Comparison of ENCODE assay signal across 8 cellular contexts in genomic region chr1:246689409-246689997, GRCh38. TPM values are rescaled to one million over a fixed set of nuclear protein-coding genes. Genes with fewer than 3 reads are reported as not detected.
DNase-seq lines count a peak whose midpoint lies in the region; ATAC-seq and TF ChIP-seq lines count a peak whose summit lies in the region.

No MANE protein-coding gene starts in this region.

- H3K4me3 Mint-ChIP-seq in activated CD4-positive, alpha-beta T cell treated with anti-CD3 and anti-CD28 coated beads for 36 hours: no peak overlapping the region
- H3K4me3 Mint-ChIP-seq in endothelial cell (ENCODE audit: unreplicated experiment): no peak overlapping the region

- H3K36me3 ChIP-seq in stomach smooth muscle (ENCODE audit: control insufficient read depth in 2 of 2, insufficient read depth in 2 of 2, low read length in 2 of 2): no peaks in the 10 kb centered on the region

- peaks cover 14% of the 10 kb centered on the region for H3K4me1 ChIP-seq in stomach smooth muscle (ENCODE audit: control insufficient read depth, insufficient read depth, low read length)

- no peaks in the 10 kb centered on the region for H3K9me3 ChIP-seq in stomach smooth muscle (ENCODE audit: control insufficient read depth in 2 of 2, low read length in 2 of 2)

- peak overlapping the region; percentile 22 to 36 for H3K9ac ChIP-seq in stomach smooth muscle (ENCODE audit: low read length in 2 of 2)

- peak; percentile 12 for DNase-seq in CMK (ENCODE audit: low read depth)
- peak; percentile 80 for DNase-seq in NCI-H345 (lab: John Stamatoyannopoulos, UW)
- DNase-seq in activated CD4-positive, alpha-beta T cell treated with anti-CD3 and anti-CD28 coated beads for 36 hours: peak; percentile 70
- peak; percentile 50 for DNase-seq in endothelial cell (ENCODE audit: low spot score)
- peak; percentile 46 for DNase-seq in mucosa of gallbladder (ENCODE audit: low spot score)

- POLR2A ChIA-PET in activated CD4-positive, alpha-beta T cell treated with anti-CD3 and anti-CD28 coated beads for 36 hours (lab: Charles Lee): no interaction called here

- H3K27me3 ChIP-seq in stomach smooth muscle (ENCODE audit: control insufficient read depth in 1 of 2, insufficient read depth in 2 of 2, low read length in 2 of 2): peaks cover 0 to 2% of the 10 kb centered on the region in 2 donors

- no peaks in the 10 kb centered on the region for H3K36me3 Mint-ChIP-seq in activated CD4-positive, alpha-beta T cell treated with anti-CD3 and anti-CD28 coated beads for 36 hours (ENCODE audit: low read depth)
- H3K36me3 Mint-ChIP-seq in endothelial cell (ENCODE audit: low read depth, unreplicated experiment): peaks cover under 1% of the 10 kb centered on the region

- no peak overlapping the region for H3K27ac ChIP-seq in stomach smooth muscle (ENCODE audit: low read length)

- intact Hi-C loops in activated CD4-positive, alpha-beta T cell treated with anti-CD3 and anti-CD28 coated beads for 36 hours (cut with DNase I, micrococcal nuclease): loop anchor here in 1 of 2 experiments (1.0 to 2.0 kb wide), 3 partner anchors 10 to 281 kb away; no protein-coding TSS in a partner anchor

- TF ChIP-seq CTCF in endothelial cell (IDR thresholded peaks at IDR 0.05; ENCODE audit: unreplicated experiment): peak; percentile 54

- no peaks in the 10 kb centered on the region for H3K4me1 Mint-ChIP-seq in activated CD4-positive, alpha-beta T cell treated with anti-CD3 and anti-CD28 coated beads for 36 hours
- no peaks in the 10 kb centered on the region for H3K4me1 Mint-ChIP-seq in endothelial cell (ENCODE audit: unreplicated experiment)

- peaks cover under 1% of the 10 kb centered on the region for H3K9me3 Mint-ChIP-seq in activated CD4-positive, alpha-beta T cell treated with anti-CD3 and anti-CD28 coated beads for 36 hours (ENCODE audit: low read depth)
- H3K9me3 Mint-ChIP-seq in endothelial cell (ENCODE audit: unreplicated experiment): peaks cover 11% of the 10 kb centered on the region

- H3K27me3 Mint-ChIP-seq in activated CD4-positive, alpha-beta T cell treated with anti-CD3 and anti-CD28 coated beads for 36 hours: no peaks in the 10 kb centered on the region
- H3K27me3 Mint-ChIP-seq in endothelial cell (ENCODE audit: unreplicated experiment): peaks cover 6% of the 10 kb centered on the region

- H3K4me3 ChIP-seq in stomach smooth muscle (ENCODE audit: low read length in 2 of 2): peak overlapping the region; percentile 60 to 73

- ATAC-seq in GM19324 (IDR thresholded peaks at IDR 0.05; ENCODE audit: low FRiP score, unreplicated experiment): peak; percentile 97
- ATAC-seq in HG03354 (IDR thresholded peaks at IDR 0.05; ENCODE audit: poor library complexity, severe bottlenecking, unreplicated experiment): peak; percentile 98
- ATAC-seq in activated CD4-positive, alpha-beta T cell treated with anti-CD3 and anti-CD28 coated beads for 36 hours: peak; percentile 99

- CTCF ChIA-PET in activated CD4-positive, alpha-beta T cell treated with anti-CD3 and anti-CD28 coated beads for 36 hours (lab: Charles Lee): interaction anchor here (0.7 to 1.7 kb wide), 13 partner anchors 9 to 282 kb away, joined by 3 to 8 read pairs (median 4); no protein-coding TSS in a partner anchor

- no peak overlapping the region for H3K27ac Mint-ChIP-seq in activated CD4-positive, alpha-beta T cell treated with anti-CD3 and anti-CD28 coated beads for 36 hours
- H3K27ac Mint-ChIP-seq in endothelial cell (ENCODE audit: unreplicated experiment): no peak overlapping the region

RNA-seq across cellular contexts. Expression of gene SCCPDH, which starts 34.7 kb away (rescaled TPM):
- 10 to 100 TPM; 17.1 to 28.6 TPM for total RNA-seq in activated CD4-positive, alpha-beta T cell treated with anti-CD3 and anti-CD28 coated beads for 36 hours
- total RNA-seq in endothelial cell (ENCODE audit: unreplicated experiment): 19.5 TPM
- 38.1 TPM for total RNA-seq in mucosa of gallbladder

Comparison
In these comparisons a context has a peak if more than half of its experiments do, and no peak if none do; other contexts are left out.
1. DNase-seq: peak in every context shown above with its lines; median percentile 80 in NCI-H345; 70 in activated CD4-positive, alpha-beta T cell treated with anti-CD3 and anti-CD28 coated beads for 36 hours; 50 in endothelial cell; 46 in mucosa of gallbladder; 12 in CMK.